ENCODE assay signal across 26 cellular contexts in genomic region chr9:120242397-120242796, GRCh38.
"Had no signal": no experiment of that assay in that cellular context is flagged by ENCODE, and none has a peak within 500 bp of the region (broad histone marks: within the 10 kb centered on the region; RNA-seq: fewer than 3 reads in every experiment).

No MANE protein-coding gene starts in this region.

- H3K4me3 Mint-ChIP-seq: activated CD4-positive, alpha-beta memory T cell treated with anti-CD3 and anti-CD28 coated beads for 36 hours; activated CD4-positive, alpha-beta T cell treated with anti-CD3 and anti-CD28 coated beads, Interleukin-2, amount 10 ng/mL, durations not matched to agents 24 days and 14 days; dendritic cell treated with granulocyte-macrophage colony-stimulating factor and Interleukin-4, amounts not matched to agents 40 ng/mL and 50 ng/mL, for 4 days; endodermal cell; mesothelial cell of epicardium; naive thymus-derived CD4-positive, alpha-beta T cell; neural crest cell; stimulated activated naive B cell treated with anti-CD40 and anti-IgM and Interleukin-4, amounts not matched to agents 10 μg/mL and 1 μg/mL and 100 μg/mL, for 72 hours had no signal

- H3K4me3 ChIP-seq: heart right ventricle, stomach, thyroid gland, upper lobe of left lung, vagina had no signal

- H3K9me3 ChIP-seq: heart right ventricle, stomach, thyroid gland, upper lobe of left lung, vagina had no signal

- H3K9me3 Mint-ChIP-seq: activated CD4-positive, alpha-beta T cell treated with anti-CD3 and anti-CD28 coated beads, Interleukin-2, amount 10 ng/mL, durations not matched to agents 24 days and 14 days; dendritic cell treated with granulocyte-macrophage colony-stimulating factor and Interleukin-4, amounts not matched to agents 40 ng/mL and 50 ng/mL, for 4 days; neural crest cell had no signal

- H3K36me3 ChIP-seq: heart right ventricle, stomach, thyroid gland, upper lobe of left lung, vagina had no signal

- H3K27ac ChIP-seq: foreskin keratinocyte, heart right ventricle, stomach, thyroid gland, upper lobe of left lung, vagina had no signal

- H3K27me3 ChIP-seq: foreskin keratinocyte, heart right ventricle, stomach, thyroid gland, upper lobe of left lung, vagina had no signal

- H3K36me3 Mint-ChIP-seq: activated CD4-positive, alpha-beta memory T cell treated with anti-CD3 and anti-CD28 coated beads for 36 hours; mesothelial cell of epicardium; stimulated activated naive B cell treated with anti-CD40 and anti-IgM and Interleukin-4, amounts not matched to agents 10 μg/mL and 1 μg/mL and 100 μg/mL, for 72 hours had no signal

- ATAC-seq: esophagus mucosa; foreskin keratinocyte; heart right ventricle; naive thymus-derived CD4-positive, alpha-beta T cell; right cardiac atrium; stimulated activated naive B cell treated with anti-CD40 and anti-IgM and Interleukin-4, amounts not matched to agents 10 μg/mL and 1 μg/mL and 100 μg/mL, for 72 hours had no signal

- H3K27me3 Mint-ChIP-seq: activated CD4-positive, alpha-beta memory T cell treated with anti-CD3 and anti-CD28 coated beads for 36 hours; activated CD4-positive, alpha-beta T cell treated with anti-CD3 and anti-CD28 coated beads, Interleukin-2, amount 10 ng/mL, durations not matched to agents 24 days and 14 days; dendritic cell treated with granulocyte-macrophage colony-stimulating factor and Interleukin-4, amounts not matched to agents 40 ng/mL and 50 ng/mL, for 4 days had no signal

- H3K4me1 Mint-ChIP-seq: activated CD4-positive, alpha-beta T cell treated with anti-CD3 and anti-CD28 coated beads, Interleukin-2, amount 10 ng/mL, durations not matched to agents 24 days and 14 days; endodermal cell; mesothelial cell of epicardium; naive thymus-derived CD4-positive, alpha-beta T cell; stimulated activated naive B cell treated with anti-CD40 and anti-IgM and Interleukin-4, amounts not matched to agents 10 μg/mL and 1 μg/mL and 100 μg/mL, for 72 hours had no signal

- DNase-seq: activated CD4-positive, alpha-beta memory T cell treated with anti-CD3 and anti-CD28 coated beads for 36 hours; activated CD4-positive, alpha-beta T cell treated with anti-CD3 and anti-CD28 coated beads, Interleukin-2, amount 10 ng/mL, durations not matched to agents 24 days and 14 days; activated CD4-positive, CD25-positive, alpha-beta regulatory T cell treated with anti-CD3 and anti-CD28 coated beads, Interleukin-2, amount 50 U/mL, for 72 hours; activated CD8-positive, alpha-beta memory T cell treated with anti-CD3 and anti-CD28 coated beads, Interleukin-2, amount 50 U/mL, for 4 hours; activated gamma-delta T cell; activated naive CD4-positive, alpha-beta T cell treated with anti-CD3 and anti-CD28 coated beads, Interleukin-2, amount 50 U/mL, for 16 hours; activated T-cell treated with anti-CD3 and anti-CD28 coated beads, Interleukin-2, amount 50 U/mL, for 1 hour; amniotic stem cell; endodermal cell; foreskin keratinocyte; heart right ventricle; naive thymus-derived CD4-positive, alpha-beta T cell; occipital lobe; right cardiac atrium; stimulated activated CD4-positive, alpha-beta T cell treated with anti-CD3 and anti-CD28 coated beads, Interleukin-15, amount 100 ng/mL, for 24 hours; stimulated activated CD4-positive, alpha-beta T cell treated with anti-CD3 and anti-CD28 coated beads, Interleukin-2, amount 100 ng/mL, for 24 hours; stimulated activated naive B cell treated with anti-CD40 and anti-IgM and Interleukin-4, amounts not matched to agents 10 μg/mL and 1 μg/mL and 100 μg/mL, for 72 hours; stomach; T-helper 9 cell; thyroid gland had no signal
